In the genomic region with DNA sequence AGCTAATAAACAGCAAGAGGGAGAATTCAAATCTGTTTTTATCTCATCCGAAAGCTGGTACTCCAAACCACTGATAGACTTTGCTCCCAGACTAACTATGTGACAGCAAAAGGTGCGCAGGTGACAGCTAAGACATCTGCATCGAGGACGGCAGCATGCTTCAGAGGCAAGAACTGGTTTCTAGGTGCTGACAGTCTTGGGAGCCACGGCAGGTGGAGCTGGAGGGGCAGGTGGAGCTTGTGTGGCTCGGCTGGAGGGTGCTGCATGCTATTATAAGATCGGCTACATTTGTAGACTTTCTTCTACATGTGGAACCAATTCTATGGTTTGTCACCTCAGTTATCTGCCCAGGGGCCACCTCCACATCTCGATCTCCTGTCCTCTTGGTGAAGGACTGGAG, we compare ENCODE assay signal across 23 cellular contexts. TPM values are rescaled to one million over a fixed set of nuclear protein-coding genes. Genes with fewer than 3 reads are reported as not detected.
DNase-seq lines count a peak whose midpoint lies in the region; ATAC-seq, FAIRE-seq and TF ChIP-seq lines count a peak whose summit lies in the region.
"Had no signal": no experiment of that assay in that cellular context is flagged by ENCODE, and none has a peak within 500 bp of the region (broad histone marks: within the 10 kb centered on the region; RNA-seq: fewer than 3 reads in every experiment).

No MANE protein-coding gene starts in this region.

- H3K79me2 ChIP-seq in HepG2 (ENCODE audit: insufficient read depth, low read length): no peaks in the 10 kb centered on the region

- no peak for TF ChIP-seq EP300 in HepG2 (IDR thresholded peaks at IDR 0.05; ENCODE audit: low read depth in 2 of 2, low read length in 2 of 2)
- TF ChIP-seq EP300 in HepG2 (CRISPR knock-in tag; IDR thresholded peaks at IDR 0.05; ENCODE audit: borderline replicate concordance): no peak

- H3K4me3 ChIP-seq in HepG2 (replicated peaks in 1 of 3; ENCODE audit: insufficient read depth in 1 of 3, low read depth in 2 of 3, low read length in 3 of 3) (no peak overlapping the region), right lobe of liver (no peak overlapping the region), bronchial epithelial cell (ENCODE audit: low read depth, low read length) (no peak overlapping the region), heart left ventricle (no peak overlapping the region)
- H3K4me3 ChIP-seq: BLaER1, GM23338, HAP-1 had no signal

- H4K20me1 ChIP-seq in HepG2 (ENCODE audit: insufficient read depth, low read length): no peaks in the 10 kb centered on the region

- in situ Hi-C loops in HepG2 (cut with HindIII; ENCODE audit: extremely low pct_ligation_motif_present, low pct_unique_long_range_greater_than_20kb): no loop called here

- H3K4me2 ChIP-seq in HepG2 (ENCODE audit: low read depth, low read length): peak overlapping the region; percentile 12; the same call in 1 of the 2 replicates
- H3K4me2 ChIP-seq: BLaER1, GM23338 had no signal

- no peak for TF ChIP-seq CTCF in HepG2 (CRISPR knock-in tag; IDR thresholded peaks at IDR 0.05)
- TF ChIP-seq CTCF in right lobe of liver (IDR thresholded peaks at IDR 0.05): no peak
- TF ChIP-seq CTCF in bronchial epithelial cell (IDR thresholded peaks at IDR 0.05; ENCODE audit: insufficient read depth, low read length, severe bottlenecking): no peak
- TF ChIP-seq CTCF in heart left ventricle (IDR thresholded peaks at IDR 0.05): no peak

- CTCF ChIA-PET in HepG2 (lab: Yijun Ruan, JAX; ENCODE audit: low intra/inter-chr PET ratio, low total read pairs): no interaction called here

- no peak for TF ChIP-seq RAD21 in HepG2 (CRISPR knock-in tag; IDR thresholded peaks at IDR 0.05)

- no peak overlapping the region for H3K9ac ChIP-seq in HepG2 (ENCODE audit: insufficient read depth, low read depth, low read length)
- H3K9ac ChIP-seq: BLaER1 had no signal

- H3K27ac ChIP-seq in HepG2 (ENCODE audit: extremely low read length, insufficient read depth, low read length): peak overlapping the region; percentile 57
- no peak overlapping the region for H3K27ac ChIP-seq in right lobe of liver
- H3K27ac ChIP-seq in heart left ventricle: no peak overlapping the region
- H3K27ac ChIP-seq: 22Rv1, BLaER1, C4-2B had no signal

- no TSS peak for BruUV-seq in HepG2 (replicated peaks; lab: Mats Ljungman, UMichigan)

- H3K4me1 ChIP-seq in HepG2 (ENCODE audit: insufficient read depth, low read length) (peaks cover 54% of the 10 kb centered on the region), right lobe of liver (no peaks in the 10 kb centered on the region), heart left ventricle (peaks cover 0 to 10% (median 1%) of the 10 kb centered on the region in 12 donors)
- H3K4me1 ChIP-seq: Caco-2, HAP-1 had no signal

- ATAC-seq in HepG2 (no peak), right lobe of liver (no peak), GM21515 (IDR thresholded peaks at IDR 0.05; ENCODE audit: unreplicated experiment) (no peak), heart left ventricle (no peak)
- ATAC-seq: CD8-positive, alpha-beta T cell; GM23338 had no signal

- TF ChIP-seq POLR2A in HepG2 (IDR thresholded peaks at IDR 0.05; ENCODE audit: insufficient read depth in 1 of 2, low read depth in 2 of 2, low read length in 2 of 2) (no peak), right lobe of liver (IDR thresholded peaks at IDR 0.05) (no peak), heart left ventricle (IDR thresholded peaks at IDR 0.05) (no peak), H54 (IDR thresholded peaks at IDR 0.05; ENCODE audit: low read depth, low read length) (no peak)

- whole genome bisulfite sequencing in HepG2 (ENCODE audit: low lambda C conversion rate): 92% methylated on average over 6 of the region's 8 CpGs
- WGBS in right lobe of liver (ENCODE audit: insufficient coverage, low coverage, low lambda C conversion rate, missing lambda C conversion rate): 91% methylated on average over 8 of the region's 8 CpGs
- WGBS in heart left ventricle, 4 donors: 89 to 95% (median 93%) methylated on average over 8 of the region's 8 CpGs

- DNase-seq in NCI-H510A treated with DMSO at 0.1 percent for 48 hours (lab: John Stamatoyannopoulos, UW): peak; percentile 20
- no peak for DNase-seq in NCI-H510A (lab: John Stamatoyannopoulos, UW)
- DNase-seq in HepG2 (ENCODE audit: low spot score): no peak
- no peak for DNase-seq in right lobe of liver
- no peak for DNase-seq in bronchial epithelial cell (ENCODE audit: low read depth)
- no peak for DNase-seq in heart left ventricle
- no peak for DNase-seq in H54 (ENCODE audit: insufficient read length, low spot score)
- DNase-seq: Caco-2; CD4-positive, CD25-positive, alpha-beta regulatory T cell; CD8-positive, alpha-beta T cell; DND-41; HFFc6 had no signal

- H3K36me3 ChIP-seq in HepG2 (replicated peaks in 1 of 2; ENCODE audit: control insufficient read depth in 1 of 2, insufficient read depth in 2 of 2, low read length in 2 of 2): peaks cover 0 to 8% of the 10 kb centered on the region in 2 experiments; a peak in 2 of 5 replicates
- peaks cover 0 to 14% (median 0%) of the 10 kb centered on the region in 4 donors for H3K36me3 ChIP-seq in right lobe of liver
- peaks cover 3% of the 10 kb centered on the region for H3K36me3 ChIP-seq in bronchial epithelial cell (ENCODE audit: control insufficient read depth, insufficient read depth, low read length)
- H3K36me3 ChIP-seq in heart left ventricle: peaks cover 0 to 93% (median 69%) of the 10 kb centered on the region in 9 donors

- FAIRE-seq in HepG2 (lab: Jason Lieb, UNC) (no peak), bronchial epithelial cell (lab: Jason Lieb, UNC) (peak; percentile 62), H54 (lab: Jason Lieb, UNC) (no peak)
- FAIRE-seq: A204.1, G401.6, GM12892, GM19239 had no signal

- H3K27me3 ChIP-seq in HepG2 (ENCODE audit: control insufficient read depth in 1 of 2, insufficient read depth in 2 of 2, low read length in 2 of 2) (no peaks in the 10 kb centered on the region), right lobe of liver (no peaks in the 10 kb centered on the region), bronchial epithelial cell (ENCODE audit: control insufficient read depth, insufficient read depth, low read length) (no peaks in the 10 kb centered on the region), heart left ventricle (no peaks in the 10 kb centered on the region)
- H3K27me3 ChIP-seq: BLaER1 had no signal

- POLR2A ChIA-PET in HepG2 (lab: Yijun Ruan, JAX): interaction anchor here (1.2 kb wide), 1 partner anchor 11 kb away, joined by 4 read pairs; no protein-coding TSS in a partner anchor

- intact Hi-C loops in HepG2 (cut with micrococcal nuclease; ENCODE audit: unreplicated experiment) (no loop called here), right lobe of liver (cut with DNase I) (no loop called here), heart left ventricle (cut with DNase I) (no loop called here)

- no peaks in the 10 kb centered on the region for H3K9me3 ChIP-seq in HepG2 (ENCODE audit: low read length)
- no peaks in the 10 kb centered on the region for H3K9me3 ChIP-seq in right lobe of liver
- H3K9me3 ChIP-seq in heart left ventricle: no peaks in the 10 kb centered on the region
- H3K9me3 ChIP-seq: Caco-2, HAP-1 had no signal

- H2AFZ ChIP-seq in HepG2 (ENCODE audit: low read length): no peak overlapping the region
- H2AFZ ChIP-seq: GM23338 had no signal

RNA-seq across cellular contexts. Expression of a gene that starts 21.8 kb away (rescaled TPM):
- not detected in 2 replicates for total RNA-seq in HepG2 (2016; rRNA removed; fragmentation: Illumina TruSeq; extraction: Trizol)
- total RNA-seq in HepG2 (2016; cell fraction: cytosol; rRNA removed; fragmentation: Illumina TruSeq; extraction: Trizol; ENCODE audit: low read depth): not detected in 2 replicates
- total RNA-seq in HepG2 (2016; cell fraction: insoluble cytoplasmic fraction; rRNA removed; fragmentation: Illumina TruSeq; extraction: Trizol): not detected in 2 replicates
- total RNA-seq in HepG2 (2016; cell fraction: membrane; rRNA removed; fragmentation: Illumina TruSeq; extraction: Trizol): not detected in 2 replicates
- total RNA-seq in HepG2 (2016; cell fraction: nucleus; rRNA removed; fragmentation: Illumina TruSeq; extraction: Trizol): not detected in 2 replicates
- not detected in 2 replicates for polyA plus RNA-seq in HepG2 (2011; rRNA removed)
- not detected in 2 replicates for polyA plus RNA-seq in HepG2 (2011; cell fraction: cytosol; rRNA removed)
- polyA plus RNA-seq in HepG2 (2011; cell fraction: nucleus; rRNA removed): 0.10 TPM in 1 of 2 replicates, not detected in the other
- polyA plus RNA-seq in HepG2 (2012): not detected in 2 replicates
- not detected in 2 replicates for polyA plus RNA-seq in HepG2 (2016; cell fraction: cytosol; fragmentation: Illumina TruSeq; extraction: Trizol; ENCODE audit: low read depth)
- polyA plus RNA-seq in HepG2 (2016; cell fraction: insoluble cytoplasmic fraction; fragmentation: Illumina TruSeq; extraction: Trizol; ENCODE audit: low read depth): not detected in 2 replicates
- polyA plus RNA-seq in HepG2 (2016; cell fraction: membrane; fragmentation: Illumina TruSeq; extraction: Trizol; ENCODE audit: low read depth): not detected in 2 replicates
- polyA plus RNA-seq in HepG2 (2016; cell fraction: nucleus; fragmentation: Illumina TruSeq; extraction: Trizol; ENCODE audit: insufficient read depth, low read depth): not detected in 2 replicates
- not detected in 2 replicates for polyA minus RNA-seq in HepG2 (2011; rRNA and poly(A)+ RNA removed; ENCODE audit: low replicate concordance)
- polyA minus RNA-seq in HepG2 (2011; cell fraction: cytosol; rRNA and poly(A)+ RNA removed): not detected in 2 replicates
- polyA minus RNA-seq in HepG2 (2011; cell fraction: nucleus; rRNA and poly(A)+ RNA removed): not detected in 2 replicates
- total RNA-seq in right lobe of liver: under 1 TPM in 5 of 6 experiments, not detected in 1; 0.10 to 0.25 (median 0.14) TPM
- total RNA-seq in bronchial epithelial cell: not detected in 2 replicates
- under 1 TPM in 2 of 9 donors, not detected in 7; 0.09 to 0.25 TPM for total RNA-seq in heart left ventricle
- under 1 TPM in 1 of 2 donors, not detected in 1; 0.11 TPM for polyA plus RNA-seq in heart left ventricle
- total RNA-seq: Caco-2, GM23338, H4, HFFc6 had no signal
- polyA plus RNA-seq: GM23338 had no signal

RNA-seq across cellular contexts. Expression of a gene that starts 25.6 kb away (rescaled TPM):
- 48.2 and 49.9 TPM in 2 replicates for total RNA-seq in HepG2 (2016; rRNA removed; fragmentation: Illumina TruSeq; extraction: Trizol)
- 146 and 149 TPM in 2 replicates for total RNA-seq in HepG2 (2016; cell fraction: cytosol; rRNA removed; fragmentation: Illumina TruSeq; extraction: Trizol; ENCODE audit: low read depth)
- 43.7 and 49.8 TPM in 2 replicates for total RNA-seq in HepG2 (2016; cell fraction: insoluble cytoplasmic fraction; rRNA removed; fragmentation: Illumina TruSeq; extraction: Trizol)
- 133 and 145 TPM in 2 replicates for total RNA-seq in HepG2 (2016; cell fraction: membrane; rRNA removed; fragmentation: Illumina TruSeq; extraction: Trizol)
- total RNA-seq in HepG2 (2016; cell fraction: nucleus; rRNA removed; fragmentation: Illumina TruSeq; extraction: Trizol): 33.8 and 39.7 TPM in 2 replicates
- polyA plus RNA-seq in HepG2 (2011; rRNA removed): 14.8 and 17.2 TPM in 2 replicates
- polyA plus RNA-seq in HepG2 (2011; cell fraction: cytosol; rRNA removed): 12.7 and 13.9 TPM in 2 replicates
- polyA plus RNA-seq in HepG2 (2011; cell fraction: nucleus; rRNA removed): 25.0 and 27.9 TPM in 2 replicates
- 11.1 and 18.4 TPM in 2 replicates for polyA plus RNA-seq in HepG2 (2012)
- 141 and 146 TPM in 2 replicates for polyA plus RNA-seq in HepG2 (2016; cell fraction: cytosol; fragmentation: Illumina TruSeq; extraction: Trizol; ENCODE audit: low read depth)
- 42.6 and 42.7 TPM in 2 replicates for polyA plus RNA-seq in HepG2 (2016; cell fraction: insoluble cytoplasmic fraction; fragmentation: Illumina TruSeq; extraction: Trizol; ENCODE audit: low read depth)
- polyA plus RNA-seq in HepG2 (2016; cell fraction: membrane; fragmentation: Illumina TruSeq; extraction: Trizol; ENCODE audit: low read depth): 116 and 117 TPM in 2 replicates
- 42.4 and 49.6 TPM in 2 replicates for polyA plus RNA-seq in HepG2 (2016; cell fraction: nucleus; fragmentation: Illumina TruSeq; extraction: Trizol; ENCODE audit: insufficient read depth, low read depth)
- 17.0 and 51.4 TPM in 2 replicates for polyA minus RNA-seq in HepG2 (2011; rRNA and poly(A)+ RNA removed; ENCODE audit: low replicate concordance)
- polyA minus RNA-seq in HepG2 (2011; cell fraction: cytosol; rRNA and poly(A)+ RNA removed): 7.4 and 8.4 TPM in 2 replicates
- 25.8 and 34.6 TPM in 2 replicates for polyA minus RNA-seq in HepG2 (2011; cell fraction: nucleus; rRNA and poly(A)+ RNA removed)
- total RNA-seq in right lobe of liver: 10 to 100 TPM; 23.5 to 52.5 (median 28.3) TPM
- 17.4 and 20.5 TPM in 2 replicates for total RNA-seq in bronchial epithelial cell
- total RNA-seq in heart left ventricle: 10 to 100 TPM; 50.5 to 81.4 (median 68.5) TPM
- 10 to 100 TPM; 38.3 to 75.3 TPM for polyA plus RNA-seq in heart left ventricle

RNA-seq across cellular contexts. Expression of a gene that starts 25.9 kb away (rescaled TPM):
- 132 and 213 TPM in 2 replicates for total RNA-seq in HepG2 (2016; rRNA removed; fragmentation: Illumina TruSeq; extraction: Trizol)
- 17.4 and 24.2 TPM in 2 replicates for total RNA-seq in HepG2 (2016; cell fraction: cytosol; rRNA removed; fragmentation: Illumina TruSeq; extraction: Trizol; ENCODE audit: low read depth)
- total RNA-seq in HepG2 (2016; cell fraction: insoluble cytoplasmic fraction; rRNA removed; fragmentation: Illumina TruSeq; extraction: Trizol): 136 and 219 TPM in 2 replicates
- 40.5 and 51.6 TPM in 2 replicates for total RNA-seq in HepG2 (2016; cell fraction: membrane; rRNA removed; fragmentation: Illumina TruSeq; extraction: Trizol)
- 63.3 and 64.0 TPM in 2 replicates for total RNA-seq in HepG2 (2016; cell fraction: nucleus; rRNA removed; fragmentation: Illumina TruSeq; extraction: Trizol)
- 26.7 and 37.0 TPM in 2 replicates for polyA plus RNA-seq in HepG2 (2011; rRNA removed)
- polyA plus RNA-seq in HepG2 (2011; cell fraction: cytosol; rRNA removed): 14.9 and 21.5 TPM in 2 replicates
- polyA plus RNA-seq in HepG2 (2011; cell fraction: nucleus; rRNA removed): 7.8 and 12.0 TPM in 2 replicates
- polyA plus RNA-seq in HepG2 (2012): 64.4 and 87.4 TPM in 2 replicates
- 14.5 and 16.3 TPM in 2 replicates for polyA plus RNA-seq in HepG2 (2016; cell fraction: cytosol; fragmentation: Illumina TruSeq; extraction: Trizol; ENCODE audit: low read depth)
- polyA plus RNA-seq in HepG2 (2016; cell fraction: insoluble cytoplasmic fraction; fragmentation: Illumina TruSeq; extraction: Trizol; ENCODE audit: low read depth): 249 and 275 TPM in 2 replicates
- 32.1 and 34.9 TPM in 2 replicates for polyA plus RNA-seq in HepG2 (2016; cell fraction: membrane; fragmentation: Illumina TruSeq; extraction: Trizol; ENCODE audit: low read depth)
- polyA plus RNA-seq in HepG2 (2016; cell fraction: nucleus; fragmentation: Illumina TruSeq; extraction: Trizol; ENCODE audit: insufficient read depth, low read depth): 98.8 and 100 TPM in 2 replicates
- polyA minus RNA-seq in HepG2 (2011; rRNA and poly(A)+ RNA removed; ENCODE audit: low replicate concordance): 6.6 and 17.6 TPM in 2 replicates
- polyA minus RNA-seq in HepG2 (2011; cell fraction: cytosol; rRNA and poly(A)+ RNA removed): 18.2 and 19.3 TPM in 2 replicates
- polyA minus RNA-seq in HepG2 (2011; cell fraction: nucleus; rRNA and poly(A)+ RNA removed): 42.0 and 46.0 TPM in 2 replicates
- total RNA-seq in right lobe of liver: 10 to 100 TPM; 25.9 to 43.3 (median 29.6) TPM
- 39.4 and 56.1 TPM in 2 replicates for total RNA-seq in bronchial epithelial cell
- total RNA-seq in heart left ventricle: 10 to 100 TPM; 31.3 to 62.2 (median 44.4) TPM
- 10 to 100 TPM; 72.6 to 81.0 TPM for polyA plus RNA-seq in heart left ventricle
